In genomic region chr3:134367412-134367811, GRCh38 we compare ENCODE assay signal across 12 cellular contexts. TPM values are rescaled to one million over a fixed set of nuclear protein-coding genes. Genes with fewer than 3 reads are reported as not detected.
DNase-seq lines count a peak whose midpoint lies in the region; ATAC-seq and TF ChIP-seq lines count a peak whose summit lies in the region.
"Had no signal": no experiment of that assay in that cellular context is flagged by ENCODE, and none has a peak within 500 bp of the region (broad histone marks: within the 10 kb centered on the region; RNA-seq: fewer than 3 reads in every experiment).

No MANE protein-coding gene starts in this region.

- H3K9me3 ChIP-seq in tibial artery, result no peaks in the 10 kb centered on the region

- H3K27ac ChIP-seq in tibial artery, result peak overlapping the region; percentile 98 to 99

- H3K36me3 ChIP-seq in tibial artery, result peaks cover 69 to 87% (median 80%) of the 10 kb centered on the region in 3 donors

- H3K4me3 Mint-ChIP-seq in chondrocyte (ENCODE audit: unreplicated experiment), result no peak overlapping the region
- H3K4me3 Mint-ChIP-seq: activated CD4-positive, alpha-beta T cell treated with anti-CD3 and anti-CD28 coated beads, Interleukin-2, amount 10 ng/mL, durations not matched to agents 7 days and 5 days had no signal

- no peaks in the 10 kb centered on the region for H3K27me3 Mint-ChIP-seq in chondrocyte (ENCODE audit: low read depth)
- H3K27me3 Mint-ChIP-seq: progenitor cell of endocrine pancreas had no signal

- H3K36me3 Mint-ChIP-seq in chondrocyte (ENCODE audit: low read depth), result peaks cover 58% of the 10 kb centered on the region
- H3K36me3 Mint-ChIP-seq: activated naive CD4-positive, alpha-beta T cell treated with anti-CD3 and anti-CD28 coated beads, Interleukin-2, amount 50 U/mL, for 72 hours had no signal

- DNase-seq in DMS 273 (lab: John Stamatoyannopoulos, UW; ENCODE audit: unreplicated experiment), result peak; percentile 31
- DNase-seq in DMS 273 treated with DMSO at 0.1 percent for 48 hours (lab: John Stamatoyannopoulos, UW), result no peak
- DNase-seq in chondrocyte (ENCODE audit: low spot score), result peak; percentile 75
- peak; percentile 85 for DNase-seq in mesenteric fat pad (ENCODE audit: low spot score)
- DNase-seq in tibial artery, result peak in 1 of 2 donors; percentile 67
- no peak for DNase-seq in activated naive CD4-positive, alpha-beta T cell treated with Interleukin-2 at 50 U/mL for 16 hours
- DNase-seq in activated naive CD4-positive, alpha-beta T cell treated with anti-CD3 and anti-CD28 coated beads, Interleukin-2, amount 50 U/mL, for 16 hours, result no peak
- DNase-seq: 8988T; activated CD4-positive, alpha-beta T cell treated with anti-CD3 and anti-CD28 coated beads, Interleukin-2, amount 10 ng/mL, durations not matched to agents 7 days and 5 days had no signal

- H3K9me3 Mint-ChIP-seq in chondrocyte (ENCODE audit: low read depth), result no peaks in the 10 kb centered on the region
- H3K9me3 Mint-ChIP-seq: activated CD4-positive, alpha-beta T cell treated with anti-CD3 and anti-CD28 coated beads, Interleukin-2, amount 10 ng/mL, durations not matched to agents 7 days and 5 days; activated naive CD4-positive, alpha-beta T cell treated with anti-CD3 and anti-CD28 coated beads, Interleukin-2, amount 50 U/mL, for 72 hours had no signal

- peaks cover 22 to 100% (median 96%) of the 10 kb centered on the region in 4 donors for H3K4me1 ChIP-seq in tibial artery

- peak overlapping the region; percentile 78 for H3K27ac Mint-ChIP-seq in chondrocyte (ENCODE audit: unreplicated experiment)
- H3K27ac Mint-ChIP-seq: activated CD4-positive, alpha-beta T cell treated with anti-CD3 and anti-CD28 coated beads, Interleukin-2, amount 10 ng/mL, durations not matched to agents 7 days and 5 days; activated naive CD4-positive, alpha-beta T cell treated with anti-CD3 and anti-CD28 coated beads, Interleukin-2, amount 50 U/mL, for 72 hours had no signal

- intact Hi-C loops in tibial artery (cut with DNase I; ENCODE audit: low total_unique reads), result no loop called here

- peaks cover 97% of the 10 kb centered on the region for H3K4me1 Mint-ChIP-seq in chondrocyte (ENCODE audit: low read depth)

- H3K4me3 ChIP-seq in tibial artery, result no peak overlapping the region

- peak; percentile 55 for TF ChIP-seq CTCF in chondrocyte (IDR thresholded peaks at IDR 0.05)
- no peak for TF ChIP-seq CTCF in tibial artery (IDR thresholded peaks at IDR 0.05)

- no peak for ATAC-seq in GM21528 (IDR thresholded peaks at IDR 0.05; ENCODE audit: low FRiP score, unreplicated experiment)

- H3K27me3 ChIP-seq in tibial artery, result no peaks in the 10 kb centered on the region

RNA-seq across cellular contexts. Expression of gene AMOTL2, which starts 6.8 kb away (rescaled TPM):
- total RNA-seq in chondrocyte, result 145 to 259 TPM (median 256 TPM) in 3 replicates
- total RNA-seq in mesenteric fat pad, result 272 TPM
- total RNA-seq: activated CD4-positive, alpha-beta T cell treated with anti-CD3 and anti-CD28 coated beads, Interleukin-2, amount 10 ng/mL, durations not matched to agents 7 days and 5 days had no signal

Comparison
In these comparisons a context has a peak if more than half of its experiments do, and no peak if none do; other contexts are left out.
1. DNase-seq: peak in DMS 273 (single experiment), chondrocyte (single experiment) and mesenteric fat pad (single experiment); none in DMS 273 treated with DMSO at 0.1 percent for 48 hours (single experiment), activated naive CD4-positive, alpha-beta T cell treated with Interleukin-2 at 50 U/mL for 16 hours (single experiment) and activated naive CD4-positive, alpha-beta T cell treated with anti-CD3 and anti-CD28 coated beads, Interleukin-2, amount 50 U/mL, for 16 hours (single experiment).